ENCODE assay signal across 8 cellular contexts in the genomic region with DNA sequence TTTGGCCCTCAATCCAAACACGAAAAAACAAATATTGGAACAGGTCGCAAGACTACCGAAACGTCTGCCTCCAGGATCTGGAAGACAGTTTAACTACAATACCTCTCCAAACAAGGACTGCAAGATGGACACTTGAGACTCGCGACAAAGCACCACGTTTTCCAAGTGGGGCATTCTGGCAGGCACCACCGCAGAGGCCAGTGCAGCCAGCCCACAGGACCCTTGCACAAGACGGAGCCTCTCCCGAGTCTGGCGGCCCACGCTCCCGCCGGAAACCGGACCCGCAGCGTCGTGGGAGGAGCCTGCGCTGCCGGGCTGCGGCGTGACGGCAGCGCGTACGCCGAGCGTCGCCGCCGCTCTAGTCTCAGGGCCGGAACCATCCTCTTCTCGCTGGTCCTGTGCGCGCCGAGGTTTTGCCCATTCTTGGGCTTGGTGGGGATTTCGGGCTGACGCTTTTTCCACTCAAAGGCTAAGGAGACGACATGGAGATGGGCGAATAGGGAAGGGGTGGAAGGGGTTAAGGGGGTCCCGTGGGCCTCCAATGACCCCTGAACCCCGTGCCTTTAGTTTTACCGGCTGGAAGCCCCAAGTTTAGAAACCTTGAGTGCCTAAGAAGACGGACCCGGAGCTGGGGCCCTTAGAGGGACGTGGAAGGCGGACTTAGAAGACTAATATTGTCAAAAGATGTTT. TPM values are rescaled to one million over a fixed set of nuclear protein-coding genes. Genes with fewer than 3 reads are reported as not detected.
DNase-seq lines count a peak whose midpoint lies in the region; ATAC-seq and TF ChIP-seq lines count a peak whose summit lies in the region.

A gene (minus strand): TSS at position 283 of the 690 bp plus-strand sequence. CDS start 109 bp downstream, at position 174.

- DNase-seq in NCI-H774 (lab: John Stamatoyannopoulos, UW) = peak; percentile 82
- peak; percentile 80 for DNase-seq in activated CD4-positive, alpha-beta memory T cell treated with anti-CD3 and anti-CD28 coated beads, Interleukin-2, amount 10 ng/mL, durations not matched to agents 7 days and 5 days
- peak; percentile 53 for DNase-seq in effector CD4-positive, alpha-beta T cell
- DNase-seq in lung microvascular endothelial cell (ENCODE audit: low read depth in 2 of 2) = peak; percentile 87 to 88
- peak; percentile 57 to 70 (median 60) for DNase-seq in stimulated activated CD4-positive, alpha-beta T cell treated with anti-CD3 and anti-CD28 coated beads, TNF-alpha, amount 100 ng/mL, for 48 hours (ENCODE audit: low read depth in 3 of 3)

- peak within 1 kb of the TSS; percentile 95 for H3K4me3 Mint-ChIP-seq in activated CD4-positive, alpha-beta memory T cell treated with anti-CD3 and anti-CD28 coated beads, Interleukin-2, amount 10 ng/mL, durations not matched to agents 7 days and 5 days

- H3K4me1 Mint-ChIP-seq in activated CD4-positive, alpha-beta memory T cell treated with anti-CD3 and anti-CD28 coated beads, Interleukin-2, amount 10 ng/mL, durations not matched to agents 7 days and 5 days = peaks cover 34% of the 10 kb centered on the region

- H3K27ac Mint-ChIP-seq in activated CD4-positive, alpha-beta memory T cell treated with anti-CD3 and anti-CD28 coated beads, Interleukin-2, amount 10 ng/mL, durations not matched to agents 7 days and 5 days = peak within 1 kb of the TSS; percentile 90

- TF ChIP-seq CTCF in C4-2B (conservative IDR thresholded peaks at IDR 0.05) = no peak

- POLR2A ChIA-PET in activated CD4-positive, alpha-beta memory T cell treated with anti-CD3 and anti-CD28 coated beads, Interleukin-2, amount 10 ng/mL, durations not matched to agents 7 days and 5 days (lab: Charles Lee) = no interaction called here

- peaks cover 19% of the 10 kb centered on the region for H3K36me3 Mint-ChIP-seq in activated CD4-positive, alpha-beta memory T cell treated with anti-CD3 and anti-CD28 coated beads, Interleukin-2, amount 10 ng/mL, durations not matched to agents 7 days and 5 days (ENCODE audit: low read depth)

- H3K27ac ChIP-seq in C4-2B = peak within 1 kb of the TSS; percentile 94

- CTCF ChIA-PET in activated CD4-positive, alpha-beta memory T cell treated with anti-CD3 and anti-CD28 coated beads, Interleukin-2, amount 10 ng/mL, durations not matched to agents 7 days and 5 days (lab: Charles Lee) = interaction anchor here (1.9 kb wide), 1 partner anchor 24 kb away, joined by 8 read pairs; no protein-coding TSS in a partner anchor

- ATAC-seq in GM19328 (IDR thresholded peaks at IDR 0.05; ENCODE audit: unreplicated experiment) = peak; percentile 100
- peak; percentile 99 for ATAC-seq in HG03469 (IDR thresholded peaks at IDR 0.05; ENCODE audit: unreplicated experiment)

- peaks cover 16% of the 10 kb centered on the region for H3K27me3 Mint-ChIP-seq in activated CD4-positive, alpha-beta memory T cell treated with anti-CD3 and anti-CD28 coated beads, Interleukin-2, amount 10 ng/mL, durations not matched to agents 7 days and 5 days

- H3K9me3 Mint-ChIP-seq in activated CD4-positive, alpha-beta memory T cell treated with anti-CD3 and anti-CD28 coated beads, Interleukin-2, amount 10 ng/mL, durations not matched to agents 7 days and 5 days = no peaks in the 10 kb centered on the region

RNA-seq across cellular contexts. Expression of the gene that starts here (rescaled TPM):
- 10 to 100 TPM; 20.0 to 21.2 TPM for total RNA-seq in activated CD4-positive, alpha-beta memory T cell treated with anti-CD3 and anti-CD28 coated beads, Interleukin-2, amount 10 ng/mL, durations not matched to agents 7 days and 5 days
- 13.9 and 19.8 TPM in 2 replicates for total RNA-seq in lung microvascular endothelial cell

Comparison
In these comparisons a context has a peak if more than half of its experiments do, and no peak if none do; other contexts are left out.
1. Peak in every context shown above with its lines: DNase-seq, ATAC-seq and H3K27ac ChIP-seq.